21 cellular contexts compared by ENCODE assay signal in the genomic region with DNA sequence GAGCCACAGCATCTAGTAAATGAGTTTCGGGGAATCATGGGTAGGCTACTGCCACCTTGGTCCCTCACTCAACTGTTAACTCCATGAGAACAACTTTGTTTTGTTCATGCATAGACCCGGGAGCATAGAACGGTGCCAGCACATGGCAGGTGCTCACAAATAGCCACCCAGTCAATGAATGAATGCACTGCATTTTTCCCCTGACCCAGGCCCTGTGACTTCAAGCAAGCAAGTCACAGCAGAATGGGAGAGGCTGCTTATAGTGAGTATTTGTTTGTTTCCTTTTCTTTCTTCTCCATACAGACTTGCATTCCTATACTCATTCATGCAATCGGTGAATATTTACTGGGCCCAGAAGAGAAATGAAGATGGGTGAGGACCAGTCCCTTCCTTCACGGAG.
A peak's percentile ranks its signal among the peaks of the same experiment; 100 is the strongest.
DNase-seq lines count a peak whose midpoint lies in the region; ATAC-seq and TF ChIP-seq lines count a peak whose summit lies in the region.
"Had no signal": no experiment of that assay in that cellular context is flagged by ENCODE, and none has a peak within 500 bp of the region (broad histone marks: within the 10 kb centered on the region; RNA-seq: fewer than 3 reads in every experiment).

No MANE protein-coding gene starts in this region.

- no peaks in the 10 kb centered on the region for H3K36me3 ChIP-seq in left ventricle myocardium inferior
- H3K36me3 ChIP-seq in right atrium auricular region = no peaks in the 10 kb centered on the region
- H3K36me3 ChIP-seq: adrenal gland, cardiac muscle cell, ovary, sigmoid colon had no signal

- TF ChIP-seq CTCF in left ventricle myocardium inferior (IDR thresholded peaks at IDR 0.05; ENCODE audit: borderline replicate concordance) (no peak), right atrium auricular region (IDR thresholded peaks at IDR 0.05) (no peak), nephron (IDR thresholded peaks at IDR 0.05; ENCODE audit: unreplicated experiment in 3 of 3) (no peak)

- intact Hi-C loops in left ventricle myocardium inferior (cut with micrococcal nuclease) = no loop called here
- intact Hi-C loops in dendritic cell treated with granulocyte-macrophage colony-stimulating factor and Interleukin-4, amounts not matched to agents 40 ng/mL and 50 ng/mL, for 4 days (cut with micrococcal nuclease) = no loop called here

- peaks cover 99% of the 10 kb centered on the region for H3K4me1 Mint-ChIP-seq in dendritic cell treated with granulocyte-macrophage colony-stimulating factor and Interleukin-4, amounts not matched to agents 40 ng/mL and 50 ng/mL, for 4 days (ENCODE audit: low read depth)
- peaks cover 45% of the 10 kb centered on the region for H3K4me1 Mint-ChIP-seq in nephron

- H3K4me3 ChIP-seq in left ventricle myocardium inferior (no peak overlapping the region), right atrium auricular region (no peak overlapping the region)
- H3K4me3 ChIP-seq: adrenal gland, cardiac muscle cell, gastroesophageal sphincter, GM23248, ovary, sigmoid colon, SK-N-MC had no signal

- no peak overlapping the region for H3K4me3 Mint-ChIP-seq in dendritic cell treated with granulocyte-macrophage colony-stimulating factor and Interleukin-4, amounts not matched to agents 40 ng/mL and 50 ng/mL, for 4 days
- H3K4me3 Mint-ChIP-seq in nephron = no peak overlapping the region

- peaks cover 13% of the 10 kb centered on the region for H3K36me3 Mint-ChIP-seq in dendritic cell treated with granulocyte-macrophage colony-stimulating factor and Interleukin-4, amounts not matched to agents 40 ng/mL and 50 ng/mL, for 4 days (ENCODE audit: low read depth)
- H3K36me3 Mint-ChIP-seq in nephron (ENCODE audit: low read depth) = no peaks in the 10 kb centered on the region

- H3K4me1 ChIP-seq in left ventricle myocardium inferior = peaks cover 72% of the 10 kb centered on the region
- peaks cover 0 to 72% of the 10 kb centered on the region in 2 donors for H3K4me1 ChIP-seq in right atrium auricular region

- H3K27me3 ChIP-seq in left ventricle myocardium inferior (ENCODE audit: low read depth) = no peaks in the 10 kb centered on the region
- H3K27me3 ChIP-seq in right atrium auricular region = no peaks in the 10 kb centered on the region
- H3K27me3 ChIP-seq: adrenal gland, cardiac muscle cell, gastroesophageal sphincter, ovary, sigmoid colon had no signal

- H3K9me3 Mint-ChIP-seq in dendritic cell treated with granulocyte-macrophage colony-stimulating factor and Interleukin-4, amounts not matched to agents 40 ng/mL and 50 ng/mL, for 4 days = no peaks in the 10 kb centered on the region
- H3K9me3 Mint-ChIP-seq in nephron = no peaks in the 10 kb centered on the region
- H3K9me3 Mint-ChIP-seq: stimulated activated naive CD8-positive, alpha-beta T cell treated with anti-CD3 and anti-CD28 coated beads, Interleukin-15, Interleukin-2, amounts not matched to agents 100 ng/mL and 50 ng/mL, for 24 hours had no signal

- no peaks in the 10 kb centered on the region for H3K27me3 Mint-ChIP-seq in dendritic cell treated with granulocyte-macrophage colony-stimulating factor and Interleukin-4, amounts not matched to agents 40 ng/mL and 50 ng/mL, for 4 days
- H3K27me3 Mint-ChIP-seq in nephron (ENCODE audit: low read depth) = no peaks in the 10 kb centered on the region
- H3K27me3 Mint-ChIP-seq: stimulated activated naive CD8-positive, alpha-beta T cell treated with anti-CD3 and anti-CD28 coated beads, Interleukin-15, Interleukin-2, amounts not matched to agents 100 ng/mL and 50 ng/mL, for 24 hours had no signal

- DNase-seq in left ventricle myocardium inferior = no peak
- DNase-seq in right atrium auricular region (ENCODE audit: low spot score) = no peak
- no peak for DNase-seq in NCI-H2107 treated with DMSO at 0.1 percent for 48 hours (lab: John Stamatoyannopoulos, UW; ENCODE audit: unreplicated experiment)
- no peak for DNase-seq in HK-2 (ENCODE audit: unreplicated experiment)
- DNase-seq in NCI-H1105 treated with DMSO at 0.1 percent for 48 hours (lab: John Stamatoyannopoulos, UW) = no peak
- DNase-seq: adrenal gland, DMS 273 treated with DMSO at 0.1 percent for 48 hours, erythroblast, NCI-H1417, NCI-H69, ovary, sigmoid colon, T1000 had no signal

- peak overlapping the region; percentile 67 for H3K27ac ChIP-seq in left ventricle myocardium inferior (replicated peaks)
- peak overlapping the region in 1 of 2 donors; percentile 8 for H3K27ac ChIP-seq in right atrium auricular region
- H3K27ac ChIP-seq: adrenal gland, cardiac muscle cell, gastroesophageal sphincter, ovary, SK-N-MC had no signal

- H3K9me3 ChIP-seq in left ventricle myocardium inferior (replicated peaks) = no peaks in the 10 kb centered on the region
- H3K9me3 ChIP-seq in right atrium auricular region = no peaks in the 10 kb centered on the region
- H3K9me3 ChIP-seq: adrenal gland, gastroesophageal sphincter, ovary, sigmoid colon had no signal

- H3K27ac Mint-ChIP-seq in dendritic cell treated with granulocyte-macrophage colony-stimulating factor and Interleukin-4, amounts not matched to agents 40 ng/mL and 50 ng/mL, for 4 days = peak overlapping the region; percentile 15
- peak overlapping the region in 2 of 3 experiments; percentile 49 to 59 for H3K27ac Mint-ChIP-seq in nephron

- no peak for ATAC-seq in HG03139 (IDR thresholded peaks at IDR 0.05; ENCODE audit: unreplicated experiment)
